Comparison of ENCODE assay signal across 13 cellular contexts in the genomic region with DNA sequence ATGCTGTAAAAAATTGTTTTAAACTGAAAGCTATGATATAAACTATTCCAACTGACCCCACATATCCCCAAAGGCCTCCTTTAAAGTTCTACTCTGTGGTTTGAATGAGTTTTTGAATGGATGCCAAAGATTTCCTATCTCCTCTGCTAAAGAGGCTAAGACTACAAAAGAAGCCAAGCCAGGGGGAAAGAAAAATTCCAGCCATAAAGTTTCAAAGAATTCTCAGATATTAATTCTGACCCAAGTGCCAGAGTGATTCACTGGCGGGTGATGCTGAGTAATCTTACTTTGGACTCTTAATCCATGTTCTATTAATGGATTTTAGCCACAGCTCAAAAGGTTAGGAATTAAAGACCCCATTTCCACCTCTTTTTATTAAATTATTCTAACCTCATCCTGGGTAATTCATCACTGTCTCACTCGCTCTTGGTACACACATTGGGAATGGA.
A peak's percentile ranks its signal among the peaks of the same experiment; 100 is the strongest.
DNase-seq lines count a peak whose midpoint lies in the region; ATAC-seq, FAIRE-seq and TF ChIP-seq lines count a peak whose summit lies in the region.
"Had no signal": no experiment of that assay in that cellular context is flagged by ENCODE, and none has a peak within 500 bp of the region (broad histone marks: within the 10 kb centered on the region; RNA-seq: fewer than 3 reads in every experiment).

No MANE protein-coding gene starts in this region.

- DNase-seq in AG08395 (ENCODE audit: low spot score) (peak; percentile 92), HTR-8/SVneo (ENCODE audit: insufficient read length, low spot score) (peak; percentile 49), brain pericyte (ENCODE audit: low read depth, low spot score) (peak; percentile 76), left lung (no peak), NCI-H1436 treated with DMSO at 0.1 percent for 48 hours (lab: John Stamatoyannopoulos, UW) (no peak), NCI-H2081 (lab: John Stamatoyannopoulos, UW) (no peak)
- DNase-seq in activated CD8-positive, alpha-beta T cell treated with anti-CD3 and anti-CD28 coated beads, Interleukin-2, amount 10 ng/mL, durations not matched to agents 7 days and 5 days = no peak
- DNase-seq: activated naive CD8-positive, alpha-beta T cell treated with anti-CD3 and anti-CD28 coated beads for 36 hours; erythroblast; posterior cingulate gyrus; thyroid gland had no signal

- no peaks in the 10 kb centered on the region for H3K27me3 ChIP-seq in left lung
- H3K27me3 ChIP-seq: thyroid gland had no signal

- no peak for TF ChIP-seq CTCF in left lung (IDR thresholded peaks at IDR 0.05)

- CTCF ChIA-PET in activated CD8-positive, alpha-beta T cell treated with anti-CD3 and anti-CD28 coated beads, Interleukin-2, amount 10 ng/mL, durations not matched to agents 7 days and 5 days (lab: Charles Lee) = no interaction called here

- peaks cover 1% of the 10 kb centered on the region for H3K27me3 Mint-ChIP-seq in activated CD8-positive, alpha-beta T cell treated with anti-CD3 and anti-CD28 coated beads, Interleukin-2, amount 10 ng/mL, durations not matched to agents 7 days and 5 days (ENCODE audit: low read depth)

- no peaks in the 10 kb centered on the region for H3K9me3 ChIP-seq in left lung
- H3K9me3 ChIP-seq: thyroid gland had no signal

- H3K27ac ChIP-seq in left lung = peak overlapping the region in 1 of 2 donors; percentile 60
- H3K27ac ChIP-seq: C4-2B, thyroid gland had no signal

- no peak overlapping the region for H3K4me3 Mint-ChIP-seq in activated CD8-positive, alpha-beta T cell treated with anti-CD3 and anti-CD28 coated beads, Interleukin-2, amount 10 ng/mL, durations not matched to agents 7 days and 5 days
- H3K4me3 Mint-ChIP-seq: activated naive CD8-positive, alpha-beta T cell treated with anti-CD3 and anti-CD28 coated beads for 36 hours had no signal

- no peaks in the 10 kb centered on the region for H3K4me1 ChIP-seq in left lung
- H3K4me1 ChIP-seq: thyroid gland had no signal

- H3K4me3 ChIP-seq in left lung = no peak overlapping the region
- H3K4me3 ChIP-seq: thyroid gland had no signal

- POLR2A ChIA-PET in activated CD8-positive, alpha-beta T cell treated with anti-CD3 and anti-CD28 coated beads, Interleukin-2, amount 10 ng/mL, durations not matched to agents 7 days and 5 days (lab: Charles Lee) = no interaction called here

- intact Hi-C loops in left lung (cut with DNase I) = no loop called here

- H3K36me3 Mint-ChIP-seq in activated CD8-positive, alpha-beta T cell treated with anti-CD3 and anti-CD28 coated beads, Interleukin-2, amount 10 ng/mL, durations not matched to agents 7 days and 5 days (ENCODE audit: low read depth) = no peaks in the 10 kb centered on the region
- H3K36me3 Mint-ChIP-seq: activated naive CD8-positive, alpha-beta T cell treated with anti-CD3 and anti-CD28 coated beads for 36 hours had no signal

- ATAC-seq in left lung (peak; percentile 67), GM18868 (IDR thresholded peaks at IDR 0.05; ENCODE audit: unreplicated experiment) (no peak)
- ATAC-seq in activated CD8-positive, alpha-beta T cell treated with anti-CD3 and anti-CD28 coated beads, Interleukin-2, amount 10 ng/mL, durations not matched to agents 7 days and 5 days = no peak

- H3K9me3 Mint-ChIP-seq in activated CD8-positive, alpha-beta T cell treated with anti-CD3 and anti-CD28 coated beads, Interleukin-2, amount 10 ng/mL, durations not matched to agents 7 days and 5 days (ENCODE audit: insufficient read depth) = no peaks in the 10 kb centered on the region
- H3K9me3 Mint-ChIP-seq: activated naive CD8-positive, alpha-beta T cell treated with anti-CD3 and anti-CD28 coated beads for 36 hours had no signal

- H3K4me1 Mint-ChIP-seq in activated CD8-positive, alpha-beta T cell treated with anti-CD3 and anti-CD28 coated beads, Interleukin-2, amount 10 ng/mL, durations not matched to agents 7 days and 5 days (ENCODE audit: low read depth) = no peaks in the 10 kb centered on the region
- H3K4me1 Mint-ChIP-seq: activated naive CD8-positive, alpha-beta T cell treated with anti-CD3 and anti-CD28 coated beads for 36 hours had no signal

- no peak for FAIRE-seq in HTR-8/SVneo (lab: Jason Lieb, UNC)

- H3K27ac Mint-ChIP-seq in activated CD8-positive, alpha-beta T cell treated with anti-CD3 and anti-CD28 coated beads, Interleukin-2, amount 10 ng/mL, durations not matched to agents 7 days and 5 days = no peak overlapping the region
- H3K27ac Mint-ChIP-seq: activated naive CD8-positive, alpha-beta T cell treated with anti-CD3 and anti-CD28 coated beads for 36 hours had no signal

- no peaks in the 10 kb centered on the region for H3K36me3 ChIP-seq in left lung
- H3K36me3 ChIP-seq: thyroid gland had no signal

Comparison
In these comparisons a context has a peak if more than half of its experiments do, and no peak if none do; other contexts are left out.
1. DNase-seq: peak in AG08395 (single experiment), HTR-8/SVneo (single experiment) and brain pericyte (single experiment); none in left lung (0 of 2), NCI-H1436 treated with DMSO at 0.1 percent for 48 hours (single experiment), activated CD8-positive, alpha-beta T cell treated with anti-CD3 and anti-CD28 coated beads, Interleukin-2, amount 10 ng/mL, durations not matched to agents 7 days and 5 days (single experiment) and NCI-H2081 (0 of 2).